Comparison of ENCODE assay signal across 21 cellular contexts in the genomic region with DNA sequence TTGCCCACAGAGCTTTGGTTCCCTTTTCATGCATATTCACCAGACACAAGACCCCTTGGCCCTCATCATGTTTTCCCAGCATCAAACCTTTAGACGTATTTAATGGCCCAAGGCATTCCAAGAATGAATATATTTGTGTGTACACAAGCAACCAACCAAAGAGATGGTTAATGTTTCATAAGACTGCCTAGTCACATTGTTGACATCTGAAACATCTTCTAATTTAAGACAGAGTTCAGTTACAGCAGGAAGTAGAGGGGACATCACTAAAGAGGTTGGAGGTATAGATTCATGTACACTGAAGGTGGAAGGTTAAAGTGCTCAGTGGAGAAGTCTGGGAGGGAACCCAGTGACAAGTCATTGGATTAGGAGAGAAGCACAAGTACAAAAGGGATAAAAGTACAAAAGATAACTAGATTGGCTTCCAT. TPM values are rescaled to one million over a fixed set of nuclear protein-coding genes. Genes with fewer than 3 reads are reported as not detected.
DNase-seq lines count a peak whose midpoint lies in the region; ATAC-seq and TF ChIP-seq lines count a peak whose summit lies in the region.
"Had no signal": no experiment of that assay in that cellular context is flagged by ENCODE, and none has a peak within 500 bp of the region (broad histone marks: within the 10 kb centered on the region; RNA-seq: fewer than 3 reads in every experiment).

No MANE protein-coding gene starts in this region.

- H3K4me3 ChIP-seq in mesenchymal stem cell (ENCODE audit: insufficient read depth in 1 of 2, low read depth in 1 of 2, low read length in 2 of 2) = no peak overlapping the region
- H3K4me3 ChIP-seq in Karpas-422 (ENCODE audit: low read length) = no peak overlapping the region
- no peak overlapping the region for H3K4me3 ChIP-seq in brain microvascular endothelial cell (ENCODE audit: low read depth, low read length)
- H3K4me3 ChIP-seq: dorsolateral prefrontal cortex, GM23248, sigmoid colon, vagina had no signal

- WGBS in mesenchymal stem cell = no CpG with 5 or more reads among the region's 1 CpG

- no peaks in the 10 kb centered on the region for H3K27me3 Mint-ChIP-seq in HFFc6 (ENCODE audit: insufficient read depth)

- H4K20me1 ChIP-seq in Karpas-422 (ENCODE audit: insufficient read depth, low read depth, low read length) = no peaks in the 10 kb centered on the region

- H3K23ac ChIP-seq in mesenchymal stem cell (ENCODE audit: low read length in 2 of 2) = no peak overlapping the region

- H3K4me3 Mint-ChIP-seq in HFFc6 = no peak overlapping the region

- H3K4me1 Mint-ChIP-seq in HFFc6 (ENCODE audit: low read depth) = peaks cover 10% of the 10 kb centered on the region

- H3K18ac ChIP-seq in mesenchymal stem cell (ENCODE audit: low read depth in 1 of 2, low read length in 2 of 2) = no peak overlapping the region

- no peak overlapping the region for H2AFZ ChIP-seq in mesenchymal stem cell (ENCODE audit: low read depth, low read length)
- H2AFZ ChIP-seq in Karpas-422 (ENCODE audit: low read length) = no peak overlapping the region
- H2AFZ ChIP-seq: GM23248 had no signal

- H3K4me2 ChIP-seq in mesenchymal stem cell (ENCODE audit: low read length, poor library complexity, severe bottlenecking) (no peak overlapping the region), Karpas-422 (ENCODE audit: low read depth, low read length, poor library complexity, severe bottlenecking) (no peak overlapping the region)

- no peak overlapping the region for H2BK12ac ChIP-seq in mesenchymal stem cell (ENCODE audit: low read length in 2 of 2)

- no peak for ATAC-seq in GM21717 (IDR thresholded peaks at IDR 0.05; ENCODE audit: unreplicated experiment)
- no peak for ATAC-seq in GM21381 (IDR thresholded peaks at IDR 0.05; ENCODE audit: unreplicated experiment)
- ATAC-seq: left cardiac atrium, SK-N-SH treated with all-trans-retinoic acid at 6 μM for 48 hours had no signal

- DNase-seq in Caki2 (ENCODE audit: low read depth) = peak; percentile 96
- DNase-seq in HFFc6 = no peak
- DNase-seq in astrocyte of the hippocampus (ENCODE audit: low read depth, low spot score) = peak; percentile 51
- peak; percentile 6 for DNase-seq in mesenchymal stem cell
- DNase-seq in Karpas-422 = no peak
- no peak for DNase-seq in brain microvascular endothelial cell
- DNase-seq: activated CD4-positive, alpha-beta T cell treated with anti-CD3 and anti-CD28 coated beads, Interleukin-2, amount 50 U/mL, for 1 hour; activated naive CD4-positive, alpha-beta T cell treated with anti-CD3 and anti-CD28 coated beads, Interleukin-2, amount 50 U/mL, for 16 hours; dorsolateral prefrontal cortex; GM23248; left cardiac atrium; MM.1S; NCI-H2081 treated with DMSO at 0.1 percent for 48 hours; NCI-H748 treated with DMSO at 0.1 percent for 48 hours; nucleus accumbens; sigmoid colon; stimulated activated CD4-positive, alpha-beta T cell treated with anti-CD3 and anti-CD28 coated beads, Interleukin-2, amount 100 ng/mL, for 48 hours had no signal

- in situ Hi-C loops in Caki2 (cut with HindIII; ENCODE audit: low pct_unique_long_range_greater_than_20kb, low sequenced_read_pairs) (no loop called here), brain microvascular endothelial cell (cut with HindIII; ENCODE audit: low pct_ligation_motif_present, low sequenced_read_pairs) (no loop called here)

- no peak overlapping the region for H2BK120ac ChIP-seq in mesenchymal stem cell (ENCODE audit: low read depth, low read length)

- H3K9ac ChIP-seq in mesenchymal stem cell (ENCODE audit: low read length) (no peak overlapping the region), Karpas-422 (ENCODE audit: low read length) (no peak overlapping the region)
- H3K9ac ChIP-seq: GM23248 had no signal

- H3K79me1 ChIP-seq in mesenchymal stem cell (replicated peaks; ENCODE audit: low read length, poor library complexity, severe bottlenecking) = peaks cover 12% of the 10 kb centered on the region

- no peaks in the 10 kb centered on the region for H3K9me3 Mint-ChIP-seq in HFFc6

- no peaks in the 10 kb centered on the region for H3K9me2 ChIP-seq in Karpas-422 (replicated peaks; ENCODE audit: insufficient read depth, low read length)

- no peak overlapping the region for H4K91ac ChIP-seq in mesenchymal stem cell (ENCODE audit: low read length)

- H3K27ac ChIP-seq in mesenchymal stem cell (ENCODE audit: low read length, poor library complexity, severe bottlenecking) (peak overlapping the region; percentile 96), Karpas-422 (ENCODE audit: low read length) (no peak overlapping the region), brain microvascular endothelial cell (no peak overlapping the region)
- H3K27ac ChIP-seq: dorsolateral prefrontal cortex, GM23248, sigmoid colon, vagina had no signal

- H3K9me3 ChIP-seq in mesenchymal stem cell (ENCODE audit: control insufficient read depth, low read length) (no peaks in the 10 kb centered on the region), Karpas-422 (ENCODE audit: low read length) (no peaks in the 10 kb centered on the region)
- H3K9me3 ChIP-seq: sigmoid colon, vagina had no signal

- H3K27ac Mint-ChIP-seq in HFFc6 = peak overlapping the region; percentile 71

- H3K4me1 ChIP-seq in mesenchymal stem cell (ENCODE audit: control insufficient read depth, insufficient read depth, low read depth, low read length) = peaks cover 4% of the 10 kb centered on the region
- H3K4me1 ChIP-seq in Karpas-422 (ENCODE audit: low read length) = no peaks in the 10 kb centered on the region
- H3K4me1 ChIP-seq: sigmoid colon, vagina had no signal

- H2BK15ac ChIP-seq in mesenchymal stem cell (ENCODE audit: low read depth, poor library complexity, severe bottlenecking) = no peak overlapping the region

- TF ChIP-seq CTCF in HFFc6 (IDR thresholded peaks at IDR 0.05) = no peak
- no peak for TF ChIP-seq CTCF in brain microvascular endothelial cell (IDR thresholded peaks at IDR 0.05; ENCODE audit: low read depth, low read length, missing control alignments)

- no peaks in the 10 kb centered on the region for H3K27me3 ChIP-seq in mesenchymal stem cell (ENCODE audit: control insufficient read depth in 1 of 2, insufficient read depth in 1 of 2, low read length in 2 of 2)
- no peaks in the 10 kb centered on the region for H3K27me3 ChIP-seq in Karpas-422 (ENCODE audit: low read length)
- no peaks in the 10 kb centered on the region for H3K27me3 ChIP-seq in brain microvascular endothelial cell (replicated peaks)
- H3K27me3 ChIP-seq: dorsolateral prefrontal cortex, sigmoid colon, vagina had no signal

- no peak overlapping the region for H2BK5ac ChIP-seq in mesenchymal stem cell (ENCODE audit: low read depth, low read length, poor library complexity, severe bottlenecking)

- H2AK5ac ChIP-seq in mesenchymal stem cell (ENCODE audit: low read length, severe bottlenecking) = no peak overlapping the region

- no peak overlapping the region for H3K4ac ChIP-seq in mesenchymal stem cell (ENCODE audit: low read depth in 1 of 2, low read length in 2 of 2)

- H3K36me3 ChIP-seq in mesenchymal stem cell (ENCODE audit: control insufficient read depth in 1 of 2, insufficient read depth in 2 of 2, low read depth in 1 of 2, low read length in 2 of 2) = peaks cover 6 to 11% of the 10 kb centered on the region in 2 experiments
- no peaks in the 10 kb centered on the region for H3K36me3 ChIP-seq in Karpas-422 (ENCODE audit: insufficient read depth, low read length)
- no peaks in the 10 kb centered on the region for H3K36me3 ChIP-seq in brain microvascular endothelial cell (replicated peaks)
- H3K36me3 ChIP-seq: sigmoid colon, vagina had no signal

- no peaks in the 10 kb centered on the region; the same call in 1 of the 2 replicates for H3K36me3 Mint-ChIP-seq in HFFc6 (ENCODE audit: low read depth)

- no peak overlapping the region for H3K14ac ChIP-seq in mesenchymal stem cell (ENCODE audit: low read length in 2 of 2)

- H3K79me2 ChIP-seq in Karpas-422 (ENCODE audit: low read length) = no peaks in the 10 kb centered on the region

- no peak overlapping the region for H4K8ac ChIP-seq in mesenchymal stem cell (ENCODE audit: low read length)

RNA-seq across cellular contexts. Expression of a gene that starts 49.1 kb away (rescaled TPM):
- 20.3 and 34.6 TPM in 2 replicates for total RNA-seq in Caki2 (2014; rRNA removed; shearing (Covaris generic); ENCODE audit: low replicate concordance)
- total RNA-seq in HFFc6 (2021; fragmentation: NEBNext Ultra II Directional; extraction: Animal tissue kit (Norgen Biotek cat#: 25700)) = 1 to 10 TPM; 3.5 to 9.4 (median 8.2) TPM
- 19.2 TPM for polyA plus RNA-seq in mesenchymal stem cell (2013, experiment 1 of 2)
- polyA plus RNA-seq in mesenchymal stem cell (2013, experiment 2 of 2) = 18.5 TPM
- total RNA-seq in Karpas-422 (2014; rRNA removed; shearing (Covaris generic); ENCODE audit: low replicate concordance) = 14.5 and 17.2 TPM in 2 replicates

Comparison
In these comparisons a context has a peak if more than half of its experiments do, and no peak if none do; other contexts are left out.
1. DNase-seq: peak in Caki2 (single experiment), astrocyte of the hippocampus (single experiment) and mesenchymal stem cell (single experiment); none in HFFc6 (single experiment), Karpas-422 (single experiment) and brain microvascular endothelial cell (single experiment).